9 cellular contexts compared by ENCODE assay signal in the genomic region with DNA sequence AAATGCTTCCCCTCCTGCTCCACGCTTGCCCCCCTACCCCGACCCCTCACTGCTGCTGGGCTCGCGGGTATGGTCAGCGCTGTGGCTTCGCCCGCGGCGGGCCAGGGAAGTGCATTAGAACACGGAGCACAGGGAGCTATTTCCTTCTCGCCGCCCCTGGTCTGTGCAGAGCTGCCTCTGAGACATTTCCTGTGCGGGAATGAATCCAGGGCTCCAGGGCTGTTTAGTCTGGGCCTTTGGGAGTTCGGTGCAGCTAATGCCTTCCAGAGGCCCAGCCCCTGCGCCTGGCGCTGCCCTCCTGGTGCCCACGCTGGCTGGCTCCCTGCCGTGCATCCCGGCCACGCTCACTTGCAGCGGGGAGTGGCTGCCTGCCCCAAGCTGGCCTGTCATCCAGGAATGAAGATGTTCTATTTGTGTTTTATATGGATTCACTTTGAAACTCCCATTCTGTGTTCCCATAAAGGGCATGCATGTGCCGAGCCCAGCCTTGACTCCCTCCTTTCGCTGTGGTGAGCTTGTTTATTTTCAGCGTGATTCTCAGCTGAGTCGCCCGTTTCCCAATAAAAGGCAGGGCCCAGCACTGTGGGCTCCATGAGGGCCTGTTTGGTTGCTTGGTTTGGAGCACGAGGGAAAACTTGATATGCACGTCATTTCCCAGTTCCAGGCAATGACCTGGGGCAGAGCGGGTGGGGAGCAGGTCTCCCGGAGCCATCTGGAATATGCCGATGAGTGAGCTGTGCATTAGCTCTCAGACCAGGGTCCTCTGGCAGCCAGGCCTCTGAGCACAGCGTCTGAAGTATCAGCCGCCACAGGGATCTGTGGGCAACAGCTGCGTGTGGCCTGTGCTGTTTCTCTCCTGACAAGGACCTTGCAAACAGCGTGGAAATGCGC. TPM values are rescaled to one million over a fixed set of nuclear protein-coding genes. Genes with fewer than 3 reads are reported as not detected.
A peak's percentile ranks its signal among the peaks of the same experiment; 100 is the strongest.
DNase-seq lines count a peak whose midpoint lies in the region; ATAC-seq and TF ChIP-seq lines count a peak whose summit lies in the region.
"Had no signal": no experiment of that assay in that cellular context is flagged by ENCODE, and none has a peak within 500 bp of the region (broad histone marks: within the 10 kb centered on the region; RNA-seq: fewer than 3 reads in every experiment).

No MANE protein-coding gene starts in this region.

- DNase-seq in EH (ENCODE audit: low read depth) (peak; percentile 100), sciatic nerve (ENCODE audit: low spot score) (peak; percentile 78), NCI-H69 (lab: John Stamatoyannopoulos, UW) (no peak), NCI-H1436 (lab: John Stamatoyannopoulos, UW) (no peak)
- no peak for DNase-seq in stimulated activated CD4-positive, alpha-beta T cell treated with anti-CD3 and anti-CD28 coated beads, Interleukin-4, amount 100 ng/mL, for 4 hours
- DNase-seq: activated T-cell treated with anti-CD3 and anti-CD28 coated beads, Interleukin-2, amount 50 U/mL, for 1 hour had no signal

- H3K27ac ChIP-seq in VCaP: peak overlapping the region; percentile 50
- peak overlapping the region; percentile 51 to 85 (median 82) for H3K27ac ChIP-seq in gastroesophageal sphincter

- H3K4me3 ChIP-seq in gastroesophageal sphincter: peak overlapping the region in 1 of 2 donors; percentile 9

- ATAC-seq in gastroesophageal sphincter (peak; percentile 86), sciatic nerve (peak; percentile 90), GM21576 (IDR thresholded peaks at IDR 0.05; ENCODE audit: unreplicated experiment) (no peak)

- intact Hi-C loops in sciatic nerve (cut with DNase I): no loop called here

- H3K9me3 ChIP-seq in gastroesophageal sphincter: peaks cover 0 to 4% (median 0%) of the 10 kb centered on the region in 3 donors

- peak in 1 of 2 donors; percentile 27 for TF ChIP-seq POLR2A in gastroesophageal sphincter (IDR thresholded peaks at IDR 0.05)

- no peaks in the 10 kb centered on the region for H3K36me3 ChIP-seq in gastroesophageal sphincter

- TF ChIP-seq CTCF in VCaP (conservative IDR thresholded peaks at IDR 0.05) (no peak), gastroesophageal sphincter (IDR thresholded peaks at IDR 0.05) (peak in 3 of 4 experiments; percentile 33 to 64 (median 48))

- WGBS in gastroesophageal sphincter (ENCODE audit: low coverage in 1 of 2), 2 donors: 39 to 40% methylated on average over 6 to 9 of the region's 36 CpGs

- peaks cover 19 to 44% (median 33%) of the 10 kb centered on the region in 3 donors for H3K4me1 ChIP-seq in gastroesophageal sphincter

- TF ChIP-seq EP300 in gastroesophageal sphincter (IDR thresholded peaks at IDR 0.05): no peak

- H3K27me3 ChIP-seq in gastroesophageal sphincter: no peaks in the 10 kb centered on the region

RNA-seq across cellular contexts. Expression of gene SH3RF3, which starts 42.7 kb away (rescaled TPM):
- 10 to 100 TPM; 10.1 to 15.8 (median 13.2) TPM for total RNA-seq in gastroesophageal sphincter
- total RNA-seq in sciatic nerve: 6.4 TPM

Comparison
In these comparisons a context has a peak if more than half of its experiments do, and no peak if none do; other contexts are left out.
1. DNase-seq: peak in EH (single experiment) and sciatic nerve (single experiment); none in NCI-H69 (single experiment), NCI-H1436 (single experiment) and stimulated activated CD4-positive, alpha-beta T cell treated with anti-CD3 and anti-CD28 coated beads, Interleukin-4, amount 100 ng/mL, for 4 hours (0 of 2).